ENCODE assay signal across 25 cellular contexts in the genomic region with DNA sequence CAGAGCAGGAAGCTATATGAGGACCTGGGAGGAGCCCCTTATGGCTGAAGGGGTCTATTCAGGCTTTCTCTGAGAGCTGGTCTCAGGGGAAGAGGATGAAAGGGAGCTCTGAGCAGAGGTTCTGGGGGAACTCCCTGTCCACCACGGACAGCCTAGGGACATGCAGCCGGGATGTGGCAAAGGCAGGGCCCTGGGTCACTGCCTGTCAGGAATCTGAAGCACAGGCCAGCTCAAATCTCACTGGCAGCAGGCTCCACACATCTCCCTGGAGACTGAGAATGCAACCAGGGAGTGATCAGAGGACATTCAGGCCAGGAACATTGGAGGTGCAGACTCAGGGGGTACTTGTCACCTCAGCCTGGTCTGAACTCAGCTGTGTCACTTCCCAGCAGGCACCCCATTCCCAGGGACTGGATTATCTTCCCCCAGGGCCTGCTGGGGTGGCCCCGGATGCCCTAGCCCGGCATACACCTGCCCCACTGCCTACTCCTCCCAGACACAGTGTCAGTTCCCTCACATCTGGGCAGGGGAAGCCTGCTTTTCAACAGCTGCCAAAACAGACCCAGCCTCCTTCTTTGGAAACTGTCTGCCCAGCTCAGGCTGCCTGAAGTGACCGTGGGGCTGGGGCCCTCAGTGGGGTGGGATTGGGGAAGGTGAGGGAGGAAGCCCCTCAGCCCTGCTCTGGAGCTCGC. TPM values are rescaled to one million over a fixed set of nuclear protein-coding genes. Genes with fewer than 3 reads are reported as not detected.
DNase-seq lines count a peak whose midpoint lies in the region; ATAC-seq, FAIRE-seq and TF ChIP-seq lines count a peak whose summit lies in the region.
"Had no signal": no experiment of that assay in that cellular context is flagged by ENCODE, and none has a peak within 500 bp of the region (broad histone marks: within the 10 kb centered on the region; RNA-seq: fewer than 3 reads in every experiment).

No MANE protein-coding gene starts in this region.

- TF ChIP-seq CTCF in RWPE2 (IDR thresholded peaks at IDR 0.05; ENCODE audit: poor library complexity, severe bottlenecking): no peak
- TF ChIP-seq CTCF in heart right ventricle (IDR thresholded peaks at IDR 0.05): no peak
- TF ChIP-seq CTCF in ascending aorta (IDR thresholded peaks at IDR 0.05): no peak

- H3K36me3 ChIP-seq in RWPE2 (ENCODE audit: low read depth): no peaks in the 10 kb centered on the region
- no peaks in the 10 kb centered on the region for H3K36me3 ChIP-seq in heart right ventricle
- H3K36me3 ChIP-seq in ascending aorta: no peaks in the 10 kb centered on the region
- H3K36me3 ChIP-seq: SJCRH30 had no signal

- intact Hi-C loops in heart right ventricle (cut with DNase I): no loop called here
- intact Hi-C loops in ascending aorta (cut with DNase I): no loop called here

- peaks cover 23% of the 10 kb centered on the region for H3K4me1 ChIP-seq in RWPE2 (ENCODE audit: insufficient read depth, poor library complexity, severe bottlenecking)
- H3K4me1 ChIP-seq in heart right ventricle: peaks cover 0 to 26% (median 9%) of the 10 kb centered on the region in 9 donors
- no peaks in the 10 kb centered on the region for H3K4me1 ChIP-seq in ascending aorta

- DNase-seq in NCI-H2171 treated with DMSO at 0.1 percent for 48 hours (lab: John Stamatoyannopoulos, UW): peak; percentile 16
- DNase-seq in NCI-H2171 (lab: John Stamatoyannopoulos, UW): no peak
- DNase-seq in RWPE2 (ENCODE audit: low spot score): no peak
- no peak for DNase-seq in heart right ventricle
- DNase-seq in renal cortical epithelial cell (ENCODE audit: low read depth): peak; percentile 73
- no peak for DNase-seq in H54 (ENCODE audit: insufficient read length, low spot score)
- no peak for DNase-seq in ascending aorta (ENCODE audit: low spot score in 2 of 2)
- no peak for DNase-seq in activated T-cell treated with anti-CD3 and anti-CD28 coated beads, Interleukin-2, amount 50 U/mL, for 48 hours
- DNase-seq: activated gamma-delta T cell; aorta; CD4-positive, alpha-beta T cell; HCEC 1CT; NCI-H1417 treated with DMSO at 0.1 percent for 48 hours; NCI-H345; stimulated activated CD4-positive, alpha-beta T cell treated with anti-CD3 and anti-CD28 coated beads, Interleukin-2, amount 100 ng/mL, for 24 hours had no signal

- peak overlapping the region; percentile 73 for H3K27ac ChIP-seq in RWPE2 (ENCODE audit: poor library complexity, severe bottlenecking)
- no peak overlapping the region for H3K27ac ChIP-seq in heart right ventricle
- H3K27ac ChIP-seq in ascending aorta: no peak overlapping the region
- H3K27ac ChIP-seq: coronary artery, epithelial cell of prostate, SJCRH30 had no signal

- peak; percentile 7; the same call in 1 of the 3 replicates for ATAC-seq in RWPE2 (ENCODE audit: low read depth)
- peak in 7 of 8 donors; percentile 26 to 83 (median 48) for ATAC-seq in heart right ventricle
- ATAC-seq: sciatic nerve had no signal

- no peak overlapping the region for H3K4me3 ChIP-seq in RWPE2 (ENCODE audit: severe bottlenecking)
- H3K4me3 ChIP-seq in heart right ventricle: no peak overlapping the region
- no peak overlapping the region for H3K4me3 ChIP-seq in ascending aorta
- H3K4me3 ChIP-seq: coronary artery, SJCRH30 had no signal

- H3K27me3 ChIP-seq in RWPE2 (ENCODE audit: insufficient read depth, poor library complexity, severe bottlenecking) (no peaks in the 10 kb centered on the region), heart right ventricle (no peaks in the 10 kb centered on the region), ascending aorta (no peaks in the 10 kb centered on the region)
- H3K27me3 ChIP-seq: SJCRH30 had no signal

- H3K9me3 ChIP-seq in RWPE2 (ENCODE audit: severe bottlenecking) (no peaks in the 10 kb centered on the region), heart right ventricle (no peaks in the 10 kb centered on the region), ascending aorta (no peaks in the 10 kb centered on the region)
- H3K9me3 ChIP-seq: SJCRH30 had no signal

- WGBS in heart right ventricle, 2 donors: 54 to 60% methylated on average over 6 of the region's 6 CpGs

- FAIRE-seq in H54 (lab: Jason Lieb, UNC): no peak
- FAIRE-seq: urothelium cell line had no signal

- TF ChIP-seq POLR2A in H54 (IDR thresholded peaks at IDR 0.05; ENCODE audit: low read depth, low read length): no peak

RNA-seq across cellular contexts. Expression of a gene that starts 18.3 kb away (rescaled TPM):
- total RNA-seq in heart right ventricle (10 to 100 TPM in 5 of 10 donors, 1 to 10 TPM in 5; 5.1 to 37.2 (median 10.2) TPM), renal cortical epithelial cell (10.2 and 33.5 TPM in 2 replicates), ascending aorta (75.0 TPM)
- polyA plus RNA-seq in heart right ventricle: 10 to 100 TPM; 15.1 to 21.3 TPM

RNA-seq across cellular contexts. Expression of a gene that starts 48.1 kb away (rescaled TPM):
- total RNA-seq in heart right ventricle (10 to 100 TPM; 46.9 to 67.0 (median 56.8) TPM), renal cortical epithelial cell (74.7 and 216 TPM in 2 replicates), ascending aorta (105 TPM)
- polyA plus RNA-seq in heart right ventricle: 10 to 100 TPM; 30.2 to 86.3 TPM

RNA-seq across cellular contexts. Expression of a gene that starts 54.5 kb away (rescaled TPM):
- total RNA-seq in heart right ventricle: not detected
- polyA plus RNA-seq in heart right ventricle: not detected
- 0.05 TPM in 1 of 2 replicates, not detected in the other for total RNA-seq in renal cortical epithelial cell
- 4.7 TPM for total RNA-seq in ascending aorta
- total RNA-seq: A172, aorta, Daoy, HT1080, mesenteric fat pad, sciatic nerve had no signal
- polyA plus RNA-seq: aorta, neural cell had no signal

Comparison
In these comparisons a context has a peak if more than half of its experiments do, and no peak if none do; other contexts are left out.
1. DNase-seq: peak in NCI-H2171 treated with DMSO at 0.1 percent for 48 hours (single experiment) and renal cortical epithelial cell (single experiment); none in NCI-H2171 (single experiment), RWPE2 (single experiment), heart right ventricle (0 of 2), H54 (single experiment), ascending aorta (0 of 2) and activated T-cell treated with anti-CD3 and anti-CD28 coated beads, Interleukin-2, amount 50 U/mL, for 48 hours (0 of 2).